Comparison of ENCODE assay signal across 1 cellular context in the genomic region with DNA sequence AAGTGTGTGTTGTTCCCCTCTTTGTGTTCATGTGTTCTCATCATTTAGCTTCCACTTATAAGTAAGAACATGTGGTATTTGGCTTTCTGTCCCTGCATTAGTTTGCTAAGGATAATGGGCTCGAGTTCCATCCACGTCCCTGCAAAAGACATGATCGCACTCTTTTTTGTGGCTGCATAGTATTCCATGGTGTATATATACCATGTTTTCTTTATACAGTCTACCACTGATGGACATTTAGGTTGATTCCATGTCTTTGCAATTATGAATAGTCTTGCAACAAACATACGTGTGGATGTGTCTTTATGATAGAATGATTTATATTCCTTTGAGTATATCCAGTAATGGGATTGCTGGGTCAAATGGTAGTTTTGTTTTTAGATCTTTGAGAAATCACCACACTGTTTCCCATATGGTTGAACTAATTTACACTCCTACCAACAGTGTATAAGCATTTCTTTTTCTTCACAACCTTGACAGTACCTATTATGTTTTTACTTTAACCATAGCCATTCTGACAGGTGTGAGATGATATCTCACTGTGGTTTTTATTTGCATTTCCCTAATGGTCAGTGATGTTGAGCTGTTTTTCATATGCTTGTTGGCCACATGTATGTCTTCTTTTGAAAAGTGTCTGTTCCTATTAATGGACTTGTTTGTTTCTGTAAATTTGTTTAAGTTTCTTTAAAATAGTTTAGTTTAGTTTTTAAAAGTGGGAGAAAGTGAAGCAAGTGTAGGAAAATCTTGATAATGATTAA.
TF ChIP-seq lines count a peak whose summit lies in the region.

No MANE protein-coding gene starts in this region.

TF ChIP-seq in GM12878, 131 proteins besides CTCF, POLR2A, EP300 and RAD21 (continued from another document):
- TF ChIP-seq, protein P1, sequence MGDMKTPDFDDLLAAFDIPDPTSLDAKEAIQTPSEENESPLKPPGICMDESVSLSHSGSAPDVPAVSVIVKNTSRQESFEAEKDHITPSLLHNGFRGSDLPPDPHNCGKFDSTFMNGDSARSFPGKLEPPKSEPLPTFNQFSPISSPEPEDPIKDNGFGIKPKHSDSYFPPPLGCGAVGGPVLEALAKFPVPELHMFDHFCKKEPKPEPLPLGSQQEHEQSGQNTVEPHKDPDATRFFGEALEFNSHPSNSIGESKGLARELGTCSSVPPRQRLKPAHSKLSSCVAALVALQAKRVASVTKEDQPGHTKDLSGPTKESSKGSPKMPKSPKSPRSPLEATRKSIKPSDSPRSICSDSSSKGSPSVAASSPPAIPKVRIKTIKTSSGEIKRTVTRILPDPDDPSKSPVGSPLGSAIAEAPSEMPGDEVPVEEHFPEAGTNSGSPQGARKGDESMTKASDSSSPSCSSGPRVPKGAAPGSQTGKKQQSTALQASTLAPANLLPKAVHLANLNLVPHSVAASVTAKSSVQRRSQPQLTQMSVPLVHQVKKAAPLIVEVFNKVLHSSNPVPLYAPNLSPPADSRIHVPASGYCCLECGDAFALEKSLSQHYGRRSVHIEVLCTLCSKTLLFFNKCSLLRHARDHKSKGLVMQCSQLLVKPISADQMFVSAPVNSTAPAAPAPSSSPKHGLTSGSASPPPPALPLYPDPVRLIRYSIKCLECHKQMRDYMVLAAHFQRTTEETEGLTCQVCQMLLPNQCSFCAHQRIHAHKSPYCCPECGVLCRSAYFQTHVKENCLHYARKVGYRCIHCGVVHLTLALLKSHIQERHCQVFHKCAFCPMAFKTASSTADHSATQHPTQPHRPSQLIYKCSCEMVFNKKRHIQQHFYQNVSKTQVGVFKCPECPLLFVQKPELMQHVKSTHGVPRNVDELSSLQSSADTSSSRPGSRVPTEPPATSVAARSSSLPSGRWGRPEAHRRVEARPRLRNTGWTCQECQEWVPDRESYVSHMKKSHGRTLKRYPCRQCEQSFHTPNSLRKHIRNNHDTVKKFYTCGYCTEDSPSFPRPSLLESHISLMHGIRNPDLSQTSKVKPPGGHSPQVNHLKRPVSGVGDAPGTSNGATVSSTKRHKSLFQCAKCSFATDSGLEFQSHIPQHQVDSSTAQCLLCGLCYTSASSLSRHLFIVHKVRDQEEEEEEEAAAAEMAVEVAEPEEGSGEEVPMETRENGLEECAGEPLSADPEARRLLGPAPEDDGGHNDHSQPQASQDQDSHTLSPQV (IDR thresholded peaks at IDR 0.05), result no peak
- TF ChIP-seq NR2F1 (conservative IDR thresholded peaks at IDR 0.05) (no peak), RB1 (IDR thresholded peaks at IDR 0.05; ENCODE audit: borderline replicate concordance) (no peak), BRCA1 (IDR thresholded peaks at IDR 0.05; ENCODE audit: low read depth, low read length) (no peak), ZNF384 (IDR thresholded peaks at IDR 0.05; ENCODE audit: borderline replicate concordance, low read depth, low read length) (no peak), GATAD2B (conservative IDR thresholded peaks at IDR 0.05; ENCODE audit: low read depth) (no peak)
- TF ChIP-seq, protein P2, sequence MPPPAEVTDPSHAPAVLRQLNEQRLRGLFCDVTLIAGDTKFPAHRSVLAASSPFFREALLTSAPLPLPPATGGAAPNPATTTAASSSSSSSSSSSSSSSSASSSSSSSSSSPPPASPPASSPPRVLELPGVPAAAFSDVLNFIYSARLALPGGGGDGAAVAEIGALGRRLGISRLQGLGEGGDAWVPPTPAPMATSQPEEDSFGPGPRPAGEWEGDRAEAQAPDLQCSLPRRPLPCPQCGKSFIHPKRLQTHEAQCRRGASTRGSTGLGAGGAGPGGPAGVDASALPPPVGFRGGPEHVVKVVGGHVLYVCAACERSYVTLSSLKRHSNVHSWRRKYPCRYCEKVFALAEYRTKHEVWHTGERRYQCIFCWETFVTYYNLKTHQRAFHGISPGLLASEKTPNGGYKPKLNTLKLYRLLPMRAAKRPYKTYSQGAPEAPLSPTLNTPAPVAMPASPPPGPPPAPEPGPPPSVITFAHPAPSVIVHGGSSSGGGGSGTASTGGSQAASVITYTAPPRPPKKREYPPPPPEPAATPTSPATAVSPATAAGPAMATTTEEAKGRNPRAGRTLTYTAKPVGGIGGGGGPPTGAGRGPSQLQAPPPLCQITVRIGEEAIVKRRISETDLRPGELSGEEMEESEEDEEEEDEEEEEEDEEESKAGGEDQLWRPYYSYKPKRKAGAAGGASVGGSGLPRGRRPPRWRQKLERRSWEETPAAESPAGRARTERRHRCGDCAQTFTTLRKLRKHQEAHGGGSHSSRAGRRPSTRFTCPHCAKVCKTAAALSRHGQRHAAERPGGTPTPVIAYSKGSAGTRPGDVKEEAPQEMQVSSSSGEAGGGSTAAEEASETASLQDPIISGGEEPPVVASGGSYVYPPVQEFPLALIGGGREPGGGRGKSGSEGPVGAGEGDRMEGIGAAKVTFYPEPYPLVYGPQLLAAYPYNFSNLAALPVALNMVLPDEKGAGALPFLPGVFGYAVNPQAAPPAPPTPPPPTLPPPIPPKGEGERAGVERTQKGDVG (CRISPR knock-in tag; IDR thresholded peaks at IDR 0.05), result no peak
- TF ChIP-seq, protein P3, sequence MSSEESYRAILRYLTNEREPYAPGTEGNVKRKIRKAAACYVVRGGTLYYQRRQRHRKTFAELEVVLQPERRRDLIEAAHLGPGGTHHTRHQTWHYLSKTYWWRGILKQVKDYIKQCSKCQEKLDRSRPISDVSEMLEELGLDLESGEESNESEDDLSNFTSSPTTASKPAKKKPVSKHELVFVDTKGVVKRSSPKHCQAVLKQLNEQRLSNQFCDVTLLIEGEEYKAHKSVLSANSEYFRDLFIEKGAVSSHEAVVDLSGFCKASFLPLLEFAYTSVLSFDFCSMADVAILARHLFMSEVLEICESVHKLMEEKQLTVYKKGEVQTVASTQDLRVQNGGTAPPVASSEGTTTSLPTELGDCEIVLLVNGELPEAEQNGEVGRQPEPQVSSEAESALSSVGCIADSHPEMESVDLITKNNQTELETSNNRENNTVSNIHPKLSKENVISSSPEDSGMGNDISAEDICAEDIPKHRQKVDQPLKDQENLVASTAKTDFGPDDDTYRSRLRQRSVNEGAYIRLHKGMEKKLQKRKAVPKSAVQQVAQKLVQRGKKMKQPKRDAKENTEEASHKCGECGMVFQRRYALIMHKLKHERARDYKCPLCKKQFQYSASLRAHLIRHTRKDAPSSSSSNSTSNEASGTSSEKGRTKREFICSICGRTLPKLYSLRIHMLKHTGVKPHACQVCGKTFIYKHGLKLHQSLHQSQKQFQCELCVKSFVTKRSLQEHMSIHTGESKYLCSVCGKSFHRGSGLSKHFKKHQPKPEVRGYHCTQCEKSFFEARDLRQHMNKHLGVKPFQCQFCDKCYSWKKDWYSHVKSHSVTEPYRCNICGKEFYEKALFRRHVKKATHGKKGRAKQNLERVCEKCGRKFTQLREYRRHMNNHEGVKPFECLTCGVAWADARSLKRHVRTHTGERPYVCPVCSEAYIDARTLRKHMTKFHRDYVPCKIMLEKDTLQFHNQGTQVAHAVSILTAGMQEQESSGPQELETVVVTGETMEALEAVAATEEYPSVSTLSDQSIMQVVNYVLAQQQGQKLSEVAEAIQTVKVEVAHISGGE (CRISPR knock-in tag; IDR thresholded peaks at IDR 0.05), result no peak
